1 cellular context compared by ENCODE assay signal in the genomic region with DNA sequence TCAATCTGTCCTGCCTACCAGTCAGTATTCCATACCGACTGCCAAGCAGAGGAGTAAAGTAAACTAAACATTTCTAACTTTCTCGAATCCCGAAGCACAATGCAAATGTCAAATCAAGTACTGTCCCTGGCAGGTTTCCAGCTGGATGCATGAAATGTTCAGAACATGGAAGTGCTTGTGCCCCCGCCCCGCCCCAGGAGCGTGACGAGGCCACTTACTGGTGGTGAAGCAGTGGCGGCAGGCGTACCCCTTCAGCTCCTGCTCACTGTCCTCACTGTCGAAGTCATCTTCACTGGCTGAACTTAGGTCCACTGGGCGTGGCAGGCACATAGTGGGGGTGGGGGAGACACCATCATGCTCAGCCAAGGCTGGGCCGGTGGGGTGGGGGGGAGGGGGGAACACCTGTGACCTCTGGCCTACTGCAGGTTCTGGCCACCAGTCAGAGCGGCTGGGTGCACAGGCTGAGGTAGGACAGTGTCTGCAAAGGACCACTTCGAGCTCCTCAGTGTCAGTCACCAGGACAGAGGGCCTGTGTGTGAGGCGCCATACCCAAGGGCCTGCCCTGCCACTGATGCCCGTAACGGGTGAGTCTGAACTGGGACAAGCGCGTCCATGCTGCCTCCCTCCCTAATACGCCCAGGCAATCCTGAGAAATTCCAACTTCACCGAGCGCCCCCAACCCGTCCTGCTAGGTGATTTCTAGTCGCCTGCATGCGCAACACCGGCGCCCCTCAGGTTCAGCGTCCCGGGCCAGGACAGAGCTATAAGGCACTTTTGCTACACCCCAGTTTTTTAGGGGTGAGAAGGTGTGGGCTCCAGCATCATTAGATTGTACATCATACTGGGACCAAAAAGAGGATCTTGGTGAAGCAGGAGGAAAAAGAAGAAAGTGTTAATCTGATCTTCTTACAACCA.
TF ChIP-seq lines count a peak whose summit lies in the region.

No MANE protein-coding gene starts in this region.

TF ChIP-seq in IMR-90, 13 proteins besides CTCF, POLR2A, EP300 and RAD21 (continued from another document):
- no peak for TF ChIP-seq USF2 (IDR thresholded peaks at IDR 0.05; ENCODE audit: low read depth, low read length)
- TF ChIP-seq RCOR1 (IDR thresholded peaks at IDR 0.05; ENCODE audit: insufficient replicate concordance, low read length), result no peak
- no peak for TF ChIP-seq MAZ (IDR thresholded peaks at IDR 0.05; ENCODE audit: borderline replicate concordance, low read depth, low read length)
- no peak for TF ChIP-seq MXI1 (IDR thresholded peaks at IDR 0.05; ENCODE audit: borderline replicate concordance, low read depth, low read length)
- no peak for TF ChIP-seq NFE2L2 (IDR thresholded peaks at IDR 0.05; ENCODE audit: low read depth, low read length)
- no peak for TF ChIP-seq CHD1 (IDR thresholded peaks at IDR 0.05; ENCODE audit: low read depth, low read length)
- no peak for TF ChIP-seq BHLHE40 (IDR thresholded peaks at IDR 0.05; ENCODE audit: low read depth, low read length)
- TF ChIP-seq, protein P1, sequence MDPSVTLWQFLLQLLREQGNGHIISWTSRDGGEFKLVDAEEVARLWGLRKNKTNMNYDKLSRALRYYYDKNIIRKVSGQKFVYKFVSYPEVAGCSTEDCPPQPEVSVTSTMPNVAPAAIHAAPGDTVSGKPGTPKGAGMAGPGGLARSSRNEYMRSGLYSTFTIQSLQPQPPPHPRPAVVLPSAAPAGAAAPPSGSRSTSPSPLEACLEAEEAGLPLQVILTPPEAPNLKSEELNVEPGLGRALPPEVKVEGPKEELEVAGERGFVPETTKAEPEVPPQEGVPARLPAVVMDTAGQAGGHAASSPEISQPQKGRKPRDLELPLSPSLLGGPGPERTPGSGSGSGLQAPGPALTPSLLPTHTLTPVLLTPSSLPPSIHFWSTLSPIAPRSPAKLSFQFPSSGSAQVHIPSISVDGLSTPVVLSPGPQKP (IDR thresholded peaks at IDR 0.05; ENCODE audit: borderline replicate concordance, low read depth, low read length), result no peak
TF ChIP-seq in IMR-90: peak in this region for 0.
